In genomic region chr6:54196905-54197304, GRCh38 we compare ENCODE assay signal across 10 cellular contexts.
"Had no signal": no experiment of that assay in that cellular context is flagged by ENCODE, and none has a peak within 500 bp of the region (broad histone marks: within the 10 kb centered on the region; RNA-seq: fewer than 3 reads in every experiment).

No MANE protein-coding gene starts in this region.

- H3K4me3 ChIP-seq: GM23338, HAP-1, K562 had no signal

- H3K4me2 ChIP-seq: GM23338 had no signal

- ATAC-seq: GM23338, HCT116, K562 had no signal

- H3K36me3 ChIP-seq: HAP-1 had no signal

- H3K9me3 ChIP-seq: HAP-1 had no signal

- DNase-seq: H7, HFFc6, IMR-90, KG1 had no signal

- FAIRE-seq: H1, HTR-8/SVneo, K562 had no signal

- H3K4me3 Mint-ChIP-seq: GM23338, HFFc6 had no signal

- H3K9me3 Mint-ChIP-seq: GM23338, HFFc6 had no signal

- H2AFZ ChIP-seq: GM23338 had no signal

- H3K27ac Mint-ChIP-seq: GM23338, HFFc6 had no signal
